ENCODE assay signal across 8 cellular contexts in the genomic region with DNA sequence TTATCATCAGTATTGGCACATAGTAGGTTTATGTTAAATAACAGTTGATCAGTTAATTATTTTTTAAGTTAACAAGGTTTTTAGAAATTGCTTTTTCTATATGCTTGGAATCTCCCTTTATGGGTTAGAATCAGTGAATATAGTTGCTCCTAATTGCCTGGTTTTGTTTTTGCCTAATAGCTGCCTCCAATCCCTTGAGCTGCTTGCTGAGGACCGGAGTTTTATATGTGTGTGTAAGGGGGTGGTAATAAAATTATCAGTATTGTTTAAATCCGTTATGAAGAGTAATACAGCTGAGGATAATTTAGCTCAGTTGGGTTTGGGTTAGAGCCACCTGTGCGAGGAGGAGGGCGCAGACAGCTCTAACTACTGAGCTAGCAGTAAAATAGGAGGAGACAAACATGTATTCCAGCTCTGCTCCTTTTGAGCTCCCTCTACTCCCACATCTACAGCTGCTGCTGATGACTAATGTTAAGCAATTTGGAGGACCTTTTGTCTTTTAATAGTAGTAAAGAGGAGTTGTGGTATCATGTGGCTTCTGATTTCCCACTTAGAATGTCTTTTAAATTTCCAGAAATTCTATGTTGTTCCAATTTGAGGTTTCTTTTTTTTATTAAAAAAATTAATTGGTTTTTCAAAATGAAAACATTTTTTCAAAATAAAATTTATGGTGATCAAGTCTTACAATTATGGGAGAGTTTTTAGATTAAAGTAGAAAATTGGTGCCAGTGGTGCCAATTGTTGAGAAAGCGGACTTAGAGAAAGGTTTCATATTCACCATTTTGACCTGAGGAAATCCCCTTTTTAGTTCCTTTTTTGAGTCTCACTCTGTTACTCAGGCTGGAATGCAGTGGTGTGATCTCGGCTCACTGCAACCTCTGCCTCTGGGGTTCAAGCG.
A peak's percentile ranks its signal among the peaks of the same experiment; 100 is the strongest.
DNase-seq lines count a peak whose midpoint lies in the region; ATAC-seq and TF ChIP-seq lines count a peak whose summit lies in the region.

No MANE protein-coding gene starts in this region.

- H2BK5ac ChIP-seq in IMR-90 (ENCODE audit: low read depth, low read length, poor library complexity, severe bottlenecking): no peak overlapping the region

- H4K20me1 ChIP-seq in IMR-90 (ENCODE audit: insufficient read depth, low read length) (peaks cover 8% of the 10 kb centered on the region; the same call in 1 of the 2 replicates), PC-9 (ENCODE audit: insufficient read depth) (peaks cover 10% of the 10 kb centered on the region)

- CTCF ChIA-PET in IMR-90 (lab: Yijun Ruan, JAX) (interaction anchor here (1.1 kb wide), 1 partner anchor 62 kb away, joined by 3 read pairs; no protein-coding TSS in a partner anchor), PC-9 (lab: Charles Lee) (no interaction called here)

- H3K27me3 Mint-ChIP-seq in activated T-cell treated with anti-CD3 and anti-CD28 coated beads, Interleukin-2, amount 50 U/mL, for 24 hours: no peaks in the 10 kb centered on the region

- no peak overlapping the region for H3K4me3 ChIP-seq in IMR-90 (ENCODE audit: insufficient read depth, low read depth, low read length)
- H3K4me3 ChIP-seq in PC-9: no peak overlapping the region

- no CpG with 5 or more reads among the region's 7 CpGs for WGBS in IMR-90 (ENCODE audit: extremely low coverage in 2 of 2, insufficient read length in 1 of 2), 2 experiments

- H3K4ac ChIP-seq in IMR-90 (ENCODE audit: low read depth, low read length): no peak overlapping the region

- H3K36me3 ChIP-seq in IMR-90 (ENCODE audit: control insufficient read depth, insufficient read depth, low read length) (peaks cover 3% of the 10 kb centered on the region), PC-9 (ENCODE audit: low read depth) (no peaks in the 10 kb centered on the region)

- no peak overlapping the region for H2BK15ac ChIP-seq in IMR-90 (ENCODE audit: low read depth, low read length)

- no peaks in the 10 kb centered on the region for H3K9me1 ChIP-seq in IMR-90 (ENCODE audit: insufficient read depth, low read length)

- BruUV-seq in IMR-90 (replicated peaks; lab: Mats Ljungman, UMichigan): no TSS peak
- BruUV-seq in PC-9 (replicated peaks; lab: Mats Ljungman, UMichigan): no TSS peak

- no peak overlapping the region for H4K5ac ChIP-seq in IMR-90 (ENCODE audit: low read depth, low read length)

- H2BK20ac ChIP-seq in IMR-90 (ENCODE audit: low read depth, low read length): no peak overlapping the region

- H3K27me3 ChIP-seq in IMR-90 (ENCODE audit: control insufficient read depth, insufficient read depth, low read length) (no peaks in the 10 kb centered on the region), PC-9 (ENCODE audit: insufficient read depth, low read depth) (no peaks in the 10 kb centered on the region)

- H3K56ac ChIP-seq in IMR-90 (ENCODE audit: extremely low read depth, insufficient read depth, low read length): no peak overlapping the region

- no peak overlapping the region for H3K4me3 Mint-ChIP-seq in activated T-cell treated with anti-CD3 and anti-CD28 coated beads, Interleukin-2, amount 50 U/mL, for 24 hours

- H2AFZ ChIP-seq in IMR-90 (replicated peaks; ENCODE audit: low read length, poor library complexity) (no peak overlapping the region), PC-9 (no peak overlapping the region)

- H3F3A ChIP-seq in PC-9 (ENCODE audit: insufficient read depth, low read depth): 0 out of 2 replicates have a peak, but pooled peaks cover 11% of the 10 kb centered on the region

- no peak for TF ChIP-seq RAD21 in IMR-90 (IDR thresholded peaks at IDR 0.05; ENCODE audit: low read length)

- no peaks in the 10 kb centered on the region for H3K4me1 Mint-ChIP-seq in activated T-cell treated with anti-CD3 and anti-CD28 coated beads, Interleukin-2, amount 50 U/mL, for 24 hours (ENCODE audit: low read depth)

- H3K79me1 ChIP-seq in IMR-90 (ENCODE audit: low read depth in 1 of 2, low read length in 2 of 2): peaks cover 23 to 50% of the 10 kb centered on the region in 2 experiments

- no peak overlapping the region for H3K14ac ChIP-seq in IMR-90 (replicated peaks; ENCODE audit: low read depth, low read length)

- H3K9ac ChIP-seq in IMR-90 (ENCODE audit: low read depth, low read length): no peak overlapping the region

- H3K4me1 ChIP-seq in IMR-90 (ENCODE audit: control insufficient read depth, insufficient read depth, low read length): peaks cover 6% of the 10 kb centered on the region
- H3K4me1 ChIP-seq in PC-9 (replicated peaks; ENCODE audit: insufficient read depth): no peaks in the 10 kb centered on the region

- no peak overlapping the region for H2AK9ac ChIP-seq in IMR-90 (replicated peaks; ENCODE audit: low read depth, low read length, poor library complexity)

- H2AK5ac ChIP-seq in IMR-90 (ENCODE audit: low read depth, low read length): no peak overlapping the region

- dilution Hi-C loops in IMR-90 (cut with HindIII; ENCODE audit: low sequenced_read_pairs, unreplicated experiment): no loop called here

- H3K36me3 Mint-ChIP-seq in activated T-cell treated with anti-CD3 and anti-CD28 coated beads, Interleukin-2, amount 50 U/mL, for 24 hours (ENCODE audit: low read depth): peaks cover 6% of the 10 kb centered on the region

- H3K4me2 ChIP-seq in IMR-90 (ENCODE audit: low read depth, low read length) (peak overlapping the region; percentile 48; the same call in 1 of the 2 replicates), PC-9 (no peak overlapping the region)

- no peak overlapping the region for H3K23ac ChIP-seq in IMR-90 (ENCODE audit: low read depth, low read length)

- H4K91ac ChIP-seq in IMR-90 (ENCODE audit: insufficient read depth, low read depth, low read length): no peak overlapping the region

- no peak overlapping the region for H4K8ac ChIP-seq in IMR-90 (ENCODE audit: low read depth in 2 of 2, low read length in 2 of 2)

- H3K9me3 ChIP-seq in IMR-90 (ENCODE audit: control insufficient read depth, insufficient read depth, low read length) (no peaks in the 10 kb centered on the region), PC-9 (ENCODE audit: insufficient read depth, low read depth) (no peaks in the 10 kb centered on the region)

- no peaks in the 10 kb centered on the region for H3K9me2 ChIP-seq in PC-9 (ENCODE audit: insufficient read depth)

- intact Hi-C loops in IMR-90 (cut with micrococcal nuclease): no loop called here
- intact Hi-C loops in PC-9 (cut with micrococcal nuclease; ENCODE audit: unreplicated experiment): no loop called here

- no peak for TF ChIP-seq POLR2A in IMR-90 (IDR thresholded peaks at IDR 0.05; ENCODE audit: low read depth, low read length)

- H3K9me3 Mint-ChIP-seq in activated T-cell treated with anti-CD3 and anti-CD28 coated beads, Interleukin-2, amount 50 U/mL, for 24 hours: no peaks in the 10 kb centered on the region

- H3K27ac Mint-ChIP-seq in activated T-cell treated with anti-CD3 and anti-CD28 coated beads, Interleukin-2, amount 50 U/mL, for 24 hours: no peak overlapping the region

- DNase-seq in IMR-90 (peak; percentile 86), astrocyte of the hippocampus (ENCODE audit: low read depth, low spot score) (peak; percentile 52), non-pigmented ciliary epithelial cell (ENCODE audit: low read depth) (peak; percentile 54), PC-9 (no peak)
- no peak for DNase-seq in activated T-cell treated with anti-CD3 and anti-CD28 coated beads, Interleukin-2, amount 50 U/mL, for 24 hours

- H3K27ac ChIP-seq in IMR-90 (ENCODE audit: insufficient read depth, low read length): no peak overlapping the region
- H3K27ac ChIP-seq in PC-9: no peak overlapping the region

- ATAC-seq in GM18511 (IDR thresholded peaks at IDR 0.05; ENCODE audit: unreplicated experiment) (peak; percentile 72), IMR-90 (ENCODE audit: low read depth) (peak; percentile 95), GM18873 (IDR thresholded peaks at IDR 0.05; ENCODE audit: low FRiP score, unreplicated experiment) (no peak), HG03460 (IDR thresholded peaks at IDR 0.05; ENCODE audit: unreplicated experiment) (no peak)

- in situ Hi-C loops in IMR-90 (cut with MboI; ENCODE audit: low sequenced_read_pairs): no loop called here

- POLR2A ChIA-PET in IMR-90 (lab: Charles Lee; ENCODE audit: unreplicated experiment): no interaction called here
- POLR2A ChIA-PET in PC-9 (lab: Charles Lee; ENCODE audit: unreplicated experiment): interaction anchor here (0.5 to 0.7 kb wide), 2 partner anchors 9 to 35 kb away, joined by 3 read pairs; no protein-coding TSS in a partner anchor

- no peak overlapping the region for H2BK120ac ChIP-seq in IMR-90 (ENCODE audit: low read depth, low read length)

- peaks cover 8% of the 10 kb centered on the region for H3K79me2 ChIP-seq in PC-9 (ENCODE audit: low read depth)

- no peak overlapping the region for H3K18ac ChIP-seq in IMR-90 (ENCODE audit: low read depth, low read length)

- TF ChIP-seq CTCF in IMR-90 (conservative IDR thresholded peaks at IDR 0.05; ENCODE audit: low read depth, low read length) (no peak), PC-9 (conservative IDR thresholded peaks at IDR 0.05) (no peak)

TF ChIP-seq in IMR-90, 13 proteins besides CTCF, POLR2A, EP300 and RAD21:
- TF ChIP-seq, protein P1, sequence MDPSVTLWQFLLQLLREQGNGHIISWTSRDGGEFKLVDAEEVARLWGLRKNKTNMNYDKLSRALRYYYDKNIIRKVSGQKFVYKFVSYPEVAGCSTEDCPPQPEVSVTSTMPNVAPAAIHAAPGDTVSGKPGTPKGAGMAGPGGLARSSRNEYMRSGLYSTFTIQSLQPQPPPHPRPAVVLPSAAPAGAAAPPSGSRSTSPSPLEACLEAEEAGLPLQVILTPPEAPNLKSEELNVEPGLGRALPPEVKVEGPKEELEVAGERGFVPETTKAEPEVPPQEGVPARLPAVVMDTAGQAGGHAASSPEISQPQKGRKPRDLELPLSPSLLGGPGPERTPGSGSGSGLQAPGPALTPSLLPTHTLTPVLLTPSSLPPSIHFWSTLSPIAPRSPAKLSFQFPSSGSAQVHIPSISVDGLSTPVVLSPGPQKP (IDR thresholded peaks at IDR 0.05; ENCODE audit: borderline replicate concordance, low read depth, low read length): no peak
- TF ChIP-seq, protein P2, sequence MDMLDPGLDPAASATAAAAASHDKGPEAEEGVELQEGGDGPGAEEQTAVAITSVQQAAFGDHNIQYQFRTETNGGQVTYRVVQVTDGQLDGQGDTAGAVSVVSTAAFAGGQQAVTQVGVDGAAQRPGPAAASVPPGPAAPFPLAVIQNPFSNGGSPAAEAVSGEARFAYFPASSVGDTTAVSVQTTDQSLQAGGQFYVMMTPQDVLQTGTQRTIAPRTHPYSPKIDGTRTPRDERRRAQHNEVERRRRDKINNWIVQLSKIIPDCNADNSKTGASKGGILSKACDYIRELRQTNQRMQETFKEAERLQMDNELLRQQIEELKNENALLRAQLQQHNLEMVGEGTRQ (IDR thresholded peaks at IDR 0.05; ENCODE audit: low read depth, low read length): no peak
- TF ChIP-seq CEBPB (IDR thresholded peaks at IDR 0.05; ENCODE audit: low read depth, low read length) (peak; percentile 75), SMC3 (IDR thresholded peaks at IDR 0.05; ENCODE audit: low read depth, low read length) (no peak), MXI1 (IDR thresholded peaks at IDR 0.05; ENCODE audit: borderline replicate concordance, low read depth, low read length) (no peak), FOS (IDR thresholded peaks at IDR 0.05; ENCODE audit: low read depth, low read length) (peak; percentile 20; the same call in 1 of the 2 replicates), CHD1 (IDR thresholded peaks at IDR 0.05; ENCODE audit: low read depth, low read length) (no peak)

Comparison
In these comparisons a context has a peak if more than half of its experiments do, and no peak if none do; other contexts are left out.
1. ATAC-seq: peak in GM18511 (single experiment) and IMR-90 (single experiment); none in GM18873 (single experiment) and HG03460 (single experiment).
2. DNase-seq: peak in IMR-90 (single experiment), astrocyte of the hippocampus (single experiment) and non-pigmented ciliary epithelial cell (single experiment); none in activated T-cell treated with anti-CD3 and anti-CD28 coated beads, Interleukin-2, amount 50 U/mL, for 24 hours (single experiment) and PC-9 (0 of 2).